Comparison of ENCODE assay signal across 27 cellular contexts in the genomic region with DNA sequence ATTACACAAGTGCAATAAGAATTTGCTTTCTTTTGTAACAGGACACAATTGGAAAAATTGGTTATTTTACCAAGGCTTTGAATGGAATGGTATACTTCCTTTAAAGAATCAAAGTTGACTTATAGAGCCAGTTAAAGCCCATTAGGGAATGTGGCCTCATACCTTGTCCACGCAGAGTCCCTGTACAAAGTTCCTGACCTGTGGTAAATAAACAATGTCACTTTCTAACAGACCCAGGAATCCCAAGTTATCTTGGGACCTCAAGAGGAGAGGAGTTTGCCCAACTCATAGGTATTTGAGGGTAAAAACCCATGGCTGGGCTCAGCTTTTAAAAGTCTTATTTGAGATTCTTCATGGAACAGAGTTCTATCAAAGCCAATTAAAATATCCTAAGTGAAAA.
"Had no signal": no experiment of that assay in that cellular context is flagged by ENCODE, and none has a peak within 500 bp of the region (broad histone marks: within the 10 kb centered on the region; RNA-seq: fewer than 3 reads in every experiment).

No MANE protein-coding gene starts in this region.

- ATAC-seq: naive thymus-derived CD4-positive, alpha-beta T cell; natural killer cell; pancreas; right cardiac atrium; sciatic nerve; stimulated activated memory B cell treated with anti-CD40 and anti-IgM and Interleukin-4, amounts not matched to agents 10 μg/mL and 1 μg/mL and 100 μg/mL, for 72 hours; stimulated activated naive CD8-positive, alpha-beta T cell treated with anti-CD3 and anti-CD28 coated beads, Interleukin-15, amount 100 ng/mL, for 72 hours; stimulated activated naive CD8-positive, alpha-beta T cell treated with anti-CD3 and anti-CD28 coated beads, Interleukin-15, Interleukin-2, amounts not matched to agents 100 U/mL and 50 U/mL, for 24 hours had no signal

- FAIRE-seq: pancreas had no signal

- DNase-seq: naive thymus-derived CD4-positive, alpha-beta T cell; natural killer cell; nucleus accumbens; pancreas; right cardiac atrium; spleen; stimulated activated CD4-positive, alpha-beta T cell treated with anti-CD3 and anti-CD28 coated beads, Interleukin-12 subunit alpha, Interleukin-12 subunit beta, amount 100 ng/mL, for 4 hours; stimulated activated CD4-positive, alpha-beta T cell treated with anti-CD3 and anti-CD28 coated beads, Interleukin-1b, Interleukin-23, amount 100 ng/mL, for 48 hours; stimulated activated CD4-positive, alpha-beta T cell treated with anti-CD3 and anti-CD28 coated beads, Interleukin-4, amount 100 ng/mL, for 1 hour; stimulated activated CD4-positive, alpha-beta T cell treated with anti-CD3 and anti-CD28 coated beads, Interleukin-4, amount 100 ng/mL, for 4 hours; stimulated activated CD8-positive, alpha-beta memory T cell treated with anti-CD3 and anti-CD28 coated beads, Interleukin-4, amount 100 ng/mL, for 48 hours; stimulated activated naive CD4-positive, alpha-beta T cell; stimulated activated naive CD8-positive, alpha-beta T cell treated with anti-CD3 and anti-CD28 coated beads, Interleukin-15, amount 100 ng/mL, for 72 hours; stimulated activated naive CD8-positive, alpha-beta T cell treated with anti-CD3 and anti-CD28 coated beads, Interleukin-15, Interleukin-2, amounts not matched to agents 100 U/mL and 50 U/mL, for 24 hours; substantia nigra; testis; tibial artery; transverse colon; upper lobe of right lung had no signal

- H3K4me1 ChIP-seq: pancreas, prostate gland, suprapubic skin, testis, tibial artery, transverse colon, upper lobe of right lung, vagina had no signal

- H3K27me3 ChIP-seq: neutrophil, pancreas, suprapubic skin, testis, tibial artery, transverse colon, upper lobe of right lung, vagina had no signal

- H3K36me3 ChIP-seq: neutrophil, pancreas, prostate gland, spleen, suprapubic skin, tibial artery, transverse colon, upper lobe of right lung, vagina had no signal

- H3K4me3 ChIP-seq: pancreas, prostate gland, skin epidermis, smooth muscle cell, spleen, suprapubic skin, testis, tibial artery, transverse colon, upper lobe of right lung, vagina had no signal

- H3K4me2 ChIP-seq: smooth muscle cell had no signal

- H3K9me3 ChIP-seq: neutrophil, pancreas, prostate gland, suprapubic skin, testis, tibial artery, transverse colon, upper lobe of right lung, vagina had no signal

- H3K27ac ChIP-seq: neutrophil, pancreas, prostate gland, skin epidermis, spleen, suprapubic skin, testis, tibial artery, transverse colon, upper lobe of right lung, vagina had no signal
